Comparison of ENCODE assay signal across 1 cellular context in the genomic region with DNA sequence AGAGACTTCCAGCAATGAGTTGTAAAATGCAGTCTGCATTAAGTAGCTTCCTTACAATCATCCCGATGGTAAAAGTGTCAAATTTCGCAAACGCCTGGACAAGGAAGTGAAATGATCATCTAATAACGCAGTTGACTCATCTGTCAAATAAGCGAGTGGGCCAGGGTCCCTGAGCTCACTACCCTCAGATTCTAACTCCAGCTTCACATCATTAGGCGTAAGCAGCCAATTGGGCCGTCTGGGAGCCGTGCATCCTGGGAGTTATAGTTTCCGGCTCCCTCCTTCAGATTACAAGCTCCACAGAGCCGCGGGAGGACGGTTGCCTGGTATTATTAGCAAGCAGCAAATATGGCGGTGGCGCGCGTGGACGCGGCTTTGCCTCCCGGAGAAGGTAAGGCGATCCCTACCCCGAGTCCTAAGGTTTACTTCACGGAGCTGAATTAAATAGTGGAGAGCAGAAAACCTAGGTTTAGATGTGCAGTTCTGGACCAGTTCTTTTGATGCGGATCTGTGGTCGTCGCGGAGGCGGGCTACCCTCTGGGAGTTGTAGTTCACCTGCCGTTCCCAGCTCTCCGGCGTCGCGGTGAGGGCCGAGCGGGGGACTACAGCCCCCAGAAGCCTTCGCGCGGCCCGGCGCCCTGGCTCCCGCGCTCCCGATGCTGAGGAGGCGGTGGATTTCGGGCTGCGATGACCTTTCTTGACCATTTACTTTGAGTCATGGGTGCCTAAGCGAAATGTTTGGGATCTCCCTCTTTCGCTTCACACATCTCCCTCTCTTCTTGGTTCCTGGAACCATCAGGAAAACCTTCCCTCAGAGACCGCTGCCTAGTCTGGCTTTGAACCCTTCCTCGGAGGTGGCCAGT.
TF ChIP-seq lines count a peak whose summit lies in the region.

A gene with protein sequence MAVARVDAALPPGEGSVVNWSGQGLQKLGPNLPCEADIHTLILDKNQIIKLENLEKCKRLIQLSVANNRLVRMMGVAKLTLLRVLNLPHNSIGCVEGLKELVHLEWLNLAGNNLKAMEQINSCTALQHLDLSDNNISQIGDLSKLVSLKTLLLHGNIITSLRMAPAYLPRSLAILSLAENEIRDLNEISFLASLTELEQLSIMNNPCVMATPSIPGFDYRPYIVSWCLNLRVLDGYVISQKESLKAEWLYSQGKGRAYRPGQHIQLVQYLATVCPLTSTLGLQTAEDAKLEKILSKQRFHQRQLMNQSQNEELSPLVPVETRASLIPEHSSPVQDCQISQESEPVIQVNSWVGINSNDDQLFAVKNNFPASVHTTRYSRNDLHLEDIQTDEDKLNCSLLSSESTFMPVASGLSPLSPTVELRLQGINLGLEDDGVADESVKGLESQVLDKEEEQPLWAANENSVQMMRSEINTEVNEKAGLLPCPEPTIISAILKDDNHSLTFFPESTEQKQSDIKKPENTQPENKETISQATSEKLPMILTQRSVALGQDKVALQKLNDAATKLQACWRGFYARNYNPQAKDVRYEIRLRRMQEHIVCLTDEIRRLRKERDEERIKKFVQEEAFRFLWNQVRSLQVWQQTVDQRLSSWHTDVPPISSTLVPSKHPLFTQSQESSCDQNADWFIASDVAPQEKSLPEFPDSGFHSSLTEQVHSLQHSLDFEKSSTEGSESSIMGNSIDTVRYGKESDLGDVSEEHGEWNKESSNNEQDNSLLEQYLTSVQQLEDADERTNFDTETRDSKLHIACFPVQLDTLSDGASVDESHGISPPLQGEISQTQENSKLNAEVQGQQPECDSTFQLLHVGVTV (plus strand): TSS at position 286 of the 863 bp plus-strand sequence. CDS start 63 bp downstream, at position 349.

TF ChIP-seq in HEK293, 187 proteins besides CTCF, POLR2A, EP300 and RAD21 (continued from another document):
- TF ChIP-seq ZSCAN4 (tag by site-specific recombination; IDR thresholded peaks at IDR 0.05) (no peak), ZBTB20 (tag by site-specific recombination; IDR thresholded peaks at IDR 0.05) (peak; percentile 75), FEZF1 (tag by site-specific recombination; IDR thresholded peaks at IDR 0.05) (0 out of 2 replicates have a peak, but pooled peaks have one; percentile 48), ZNF843 (tag by site-specific recombination; IDR thresholded peaks at IDR 0.05) (no peak), ZBTB17 (tag by site-specific recombination; IDR thresholded peaks at IDR 0.05) (peak; percentile 97), ZNF639 (tag by site-specific recombination; IDR thresholded peaks at IDR 0.05) (0 out of 2 replicates have a peak, but pooled peaks have one; percentile 34), PRDM1 (tag by site-specific recombination; IDR thresholded peaks at IDR 0.05) (peak; percentile 85), ZFHX2 (tag by site-specific recombination; conservative IDR thresholded peaks at IDR 0.05) (peak; percentile 25), PRDM10 (tag by site-specific recombination; IDR thresholded peaks at IDR 0.05) (peak; percentile 70), YY2 (tag by site-specific recombination; IDR thresholded peaks at IDR 0.05) (0 out of 2 replicates have a peak, but pooled peaks have one; percentile 39), ZBTB48 (tag by site-specific recombination; IDR thresholded peaks at IDR 0.05) (peak; percentile 33; the same call in 1 of the 2 replicates), ZSCAN23 (tag by site-specific recombination; IDR thresholded peaks at IDR 0.05) (no peak), ZNF24 (tag by site-specific recombination; IDR thresholded peaks at IDR 0.05) (0 out of 2 replicates have a peak, but pooled peaks have one; percentile 18), ZNF394 (tag by site-specific recombination; IDR thresholded peaks at IDR 0.05; ENCODE audit: borderline replicate concordance) (peak; percentile 38; the same call in 1 of the 2 replicates), TRIM28 (IDR thresholded peaks at IDR 0.05; ENCODE audit: borderline replicate concordance, low read length) (peak; percentile 70), BCL6B (tag by site-specific recombination; IDR thresholded peaks at IDR 0.05) (no peak), PRDM4 (tag by site-specific recombination; IDR thresholded peaks at IDR 0.05) (0 out of 2 replicates have a peak, but pooled peaks have one; percentile 27), ZEB2 (tag by site-specific recombination; IDR thresholded peaks at IDR 0.05) (peak; percentile 25; the same call in 1 of the 2 replicates), ZNF600 (tag by site-specific recombination; IDR thresholded peaks at IDR 0.05) (peak; percentile 84), MYNN (tag by site-specific recombination; IDR thresholded peaks at IDR 0.05; ENCODE audit: borderline replicate concordance) (peak; percentile 90), IKZF3 (tag by site-specific recombination; IDR thresholded peaks at IDR 0.05) (peak; percentile 65), ZNF335 (tag by site-specific recombination; conservative IDR thresholded peaks at IDR 0.05) (peak; percentile 90), ZNF175 (tag by site-specific recombination; IDR thresholded peaks at IDR 0.05) (no peak), YY1 (tag by site-specific recombination; IDR thresholded peaks at IDR 0.05) (peak; percentile 82)
- TF ChIP-seq, protein P1, sequence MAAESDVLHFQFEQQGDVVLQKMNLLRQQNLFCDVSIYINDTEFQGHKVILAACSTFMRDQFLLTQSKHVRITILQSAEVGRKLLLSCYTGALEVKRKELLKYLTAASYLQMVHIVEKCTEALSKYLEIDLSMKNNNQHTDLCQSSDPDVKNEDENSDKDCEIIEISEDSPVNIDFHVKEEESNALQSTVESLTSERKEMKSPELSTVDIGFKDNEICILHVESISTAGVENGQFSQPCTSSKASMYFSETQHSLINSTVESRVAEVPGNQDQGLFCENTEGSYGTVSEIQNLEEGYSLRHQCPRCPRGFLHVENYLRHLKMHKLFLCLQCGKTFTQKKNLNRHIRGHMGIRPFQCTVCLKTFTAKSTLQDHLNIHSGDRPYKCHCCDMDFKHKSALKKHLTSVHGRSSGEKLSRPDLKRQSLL (tag by site-specific recombination; IDR thresholded peaks at IDR 0.05) = peak; percentile 6; the same call in 1 of the 2 replicates
- TF ChIP-seq, protein P2, sequence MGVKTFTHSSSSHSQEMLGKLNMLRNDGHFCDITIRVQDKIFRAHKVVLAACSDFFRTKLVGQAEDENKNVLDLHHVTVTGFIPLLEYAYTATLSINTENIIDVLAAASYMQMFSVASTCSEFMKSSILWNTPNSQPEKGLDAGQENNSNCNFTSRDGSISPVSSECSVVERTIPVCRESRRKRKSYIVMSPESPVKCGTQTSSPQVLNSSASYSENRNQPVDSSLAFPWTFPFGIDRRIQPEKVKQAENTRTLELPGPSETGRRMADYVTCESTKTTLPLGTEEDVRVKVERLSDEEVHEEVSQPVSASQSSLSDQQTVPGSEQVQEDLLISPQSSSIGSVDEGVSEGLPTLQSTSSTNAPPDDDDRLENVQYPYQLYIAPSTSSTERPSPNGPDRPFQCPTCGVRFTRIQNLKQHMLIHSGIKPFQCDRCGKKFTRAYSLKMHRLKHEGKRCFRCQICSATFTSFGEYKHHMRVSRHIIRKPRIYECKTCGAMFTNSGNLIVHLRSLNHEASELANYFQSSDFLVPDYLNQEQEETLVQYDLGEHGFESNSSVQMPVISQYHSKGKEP (tag by site-specific recombination; IDR thresholded peaks at IDR 0.05) = 0 out of 2 replicates have a peak, but pooled peaks have one; percentile 35
- TF ChIP-seq, protein P3, sequence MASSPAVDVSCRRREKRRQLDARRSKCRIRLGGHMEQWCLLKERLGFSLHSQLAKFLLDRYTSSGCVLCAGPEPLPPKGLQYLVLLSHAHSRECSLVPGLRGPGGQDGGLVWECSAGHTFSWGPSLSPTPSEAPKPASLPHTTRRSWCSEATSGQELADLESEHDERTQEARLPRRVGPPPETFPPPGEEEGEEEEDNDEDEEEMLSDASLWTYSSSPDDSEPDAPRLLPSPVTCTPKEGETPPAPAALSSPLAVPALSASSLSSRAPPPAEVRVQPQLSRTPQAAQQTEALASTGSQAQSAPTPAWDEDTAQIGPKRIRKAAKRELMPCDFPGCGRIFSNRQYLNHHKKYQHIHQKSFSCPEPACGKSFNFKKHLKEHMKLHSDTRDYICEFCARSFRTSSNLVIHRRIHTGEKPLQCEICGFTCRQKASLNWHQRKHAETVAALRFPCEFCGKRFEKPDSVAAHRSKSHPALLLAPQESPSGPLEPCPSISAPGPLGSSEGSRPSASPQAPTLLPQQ (tag by site-specific recombination; IDR thresholded peaks at IDR 0.05) = no peak
- TF ChIP-seq, protein P4, sequence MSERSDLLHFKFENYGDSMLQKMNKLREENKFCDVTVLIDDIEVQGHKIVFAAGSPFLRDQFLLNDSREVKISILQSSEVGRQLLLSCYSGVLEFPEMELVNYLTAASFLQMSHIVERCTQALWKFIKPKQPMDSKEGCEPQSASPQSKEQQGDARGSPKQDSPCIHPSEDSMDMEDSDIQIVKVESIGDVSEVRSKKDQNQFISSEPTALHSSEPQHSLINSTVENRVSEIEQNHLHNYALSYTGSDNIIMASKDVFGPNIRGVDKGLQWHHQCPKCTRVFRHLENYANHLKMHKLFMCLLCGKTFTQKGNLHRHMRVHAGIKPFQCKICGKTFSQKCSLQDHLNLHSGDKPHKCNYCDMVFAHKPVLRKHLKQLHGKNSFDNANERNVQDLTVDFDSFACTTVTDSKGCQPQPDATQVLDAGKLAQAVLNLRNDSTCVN (tag by site-specific recombination; optimal IDR thresholded peaks at IDR 0.05) = peak; percentile 81
TF ChIP-seq in HEK293: peak in this region for 29.
